In genomic region chr3:62171789-62172188, GRCh38 we compare ENCODE assay signal across 29 cellular contexts.
"Had no signal": no experiment of that assay in that cellular context is flagged by ENCODE, and none has a peak within 500 bp of the region (broad histone marks: within the 10 kb centered on the region; RNA-seq: fewer than 3 reads in every experiment).

No MANE protein-coding gene starts in this region.

- H3K27me3 ChIP-seq: stomach, suprapubic skin, testis, thyroid gland, tibial artery, tibial nerve, transverse colon, upper lobe of left lung, upper lobe of right lung, uterus, vagina had no signal

- H3K4me3 Mint-ChIP-seq: stimulated activated effector memory CD8-positive, alpha-beta T cell treated with anti-CD3 and anti-CD28 coated beads, Interleukin-12 subunit alpha, Interleukin-12 subunit beta, amount 100 ng/mL, for 72 hours; stimulated activated memory B cell treated with anti-CD40 and anti-IgM and Interleukin-4, amounts not matched to agents 10 μg/mL and 1 μg/mL and 100 μg/mL, for 72 hours; stimulated activated naive B cell treated with anti-CD40 and anti-IgM and Interleukin-4, amounts not matched to agents 10 μg/mL and 1 μg/mL and 100 μg/mL, for 72 hours; stimulated activated naive CD8-positive, alpha-beta T cell treated with anti-CD3 and anti-CD28 coated beads, Interleukin-15, amount 100 ng/mL, for 72 hours; stimulated activated naive CD8-positive, alpha-beta T cell treated with anti-CD3 and anti-CD28 coated beads, Interleukin-15, Interleukin-2, amounts not matched to agents 100 ng/mL and 50 ng/mL, for 24 hours; type B pancreatic cell had no signal

- H3K4me1 Mint-ChIP-seq: stimulated activated effector memory CD8-positive, alpha-beta T cell treated with anti-CD3 and anti-CD28 coated beads, Interleukin-12 subunit alpha, Interleukin-12 subunit beta, amount 100 ng/mL, for 72 hours; stimulated activated memory B cell treated with anti-CD40 and anti-IgM and Interleukin-4, amounts not matched to agents 10 μg/mL and 1 μg/mL and 100 μg/mL, for 72 hours; stimulated activated naive B cell treated with anti-CD40 and anti-IgM and Interleukin-4, amounts not matched to agents 10 μg/mL and 1 μg/mL and 100 μg/mL, for 72 hours; stimulated activated naive CD8-positive, alpha-beta T cell treated with anti-CD3 and anti-CD28 coated beads, Interleukin-15, amount 100 ng/mL, for 72 hours had no signal

- H3K9me3 ChIP-seq: stomach, suprapubic skin, testis, thoracic aorta, thyroid gland, tibial artery, tibial nerve, transverse colon, upper lobe of left lung, upper lobe of right lung, uterus, vagina had no signal

- H3K36me3 Mint-ChIP-seq: stimulated activated effector memory CD8-positive, alpha-beta T cell treated with anti-CD3 and anti-CD28 coated beads, Interleukin-12 subunit alpha, Interleukin-12 subunit beta, amount 100 ng/mL, for 72 hours; stimulated activated naive B cell treated with anti-CD40 and anti-IgM and Interleukin-4, amounts not matched to agents 10 μg/mL and 1 μg/mL and 100 μg/mL, for 72 hours had no signal

- ATAC-seq: stimulated activated effector memory CD8-positive, alpha-beta T cell treated with anti-CD3 and anti-CD28 coated beads, Interleukin-12 subunit alpha, Interleukin-12 subunit beta, amount 100 ng/mL, for 72 hours; stimulated activated memory B cell treated with anti-CD40 and anti-IgM and Interleukin-4, amounts not matched to agents 10 μg/mL and 1 μg/mL and 100 μg/mL, for 72 hours; stimulated activated naive B cell treated with anti-CD40 and anti-IgM and Interleukin-4, amounts not matched to agents 10 μg/mL and 1 μg/mL and 100 μg/mL, for 72 hours; stimulated activated naive CD8-positive, alpha-beta T cell treated with anti-CD3 and anti-CD28 coated beads, Interleukin-15, amount 100 ng/mL, for 72 hours; stimulated activated naive CD8-positive, alpha-beta T cell treated with anti-CD3 and anti-CD28 coated beads, Interleukin-15, Interleukin-2, amounts not matched to agents 100 U/mL and 50 U/mL, for 24 hours; upper lobe of right lung had no signal

- DNase-seq: stimulated activated CD4-positive, alpha-beta T cell treated with anti-CD3 and anti-CD28 coated beads, Interleukin-2, amount 100 ng/mL, for 48 hours; stimulated activated CD4-positive, alpha-beta T cell treated with anti-CD3 and anti-CD28 coated beads, Interleukin-4, amount 100 ng/mL, for 1 hour; stimulated activated CD4-positive, alpha-beta T cell treated with anti-CD3 and anti-CD28 coated beads, Interleukin-4, amount 100 ng/mL, for 24 hours; stimulated activated CD4-positive, alpha-beta T cell treated with anti-CD3 and anti-CD28 coated beads, Interleukin-4, amount 100 ng/mL, for 4 hours; stimulated activated CD8-positive, alpha-beta memory T cell treated with anti-CD3 and anti-CD28 coated beads, Interleukin-4, amount 100 ng/mL, for 48 hours; stimulated activated naive B cell treated with anti-CD40 and anti-IgM and Interleukin-4, amounts not matched to agents 10 μg/mL and 1 μg/mL and 100 μg/mL, for 72 hours; stimulated activated naive CD4-positive, alpha-beta T cell; stimulated activated naive CD4-positive, alpha-beta T cell treated with Interleukin-2 at 50 U/mL for 16 hours; stimulated activated naive CD8-positive, alpha-beta T cell treated with anti-CD3 and anti-CD28 coated beads, Interleukin-15, amount 100 ng/mL, for 72 hours; stimulated activated naive CD8-positive, alpha-beta T cell treated with anti-CD3 and anti-CD28 coated beads, Interleukin-15, Interleukin-2, amounts not matched to agents 100 U/mL and 50 U/mL, for 24 hours; stomach; substantia nigra; testis; thyroid gland; tibial artery; transverse colon; trophoblast cell; upper lobe of left lung; upper lobe of right lung; uterus had no signal

- H3K36me3 ChIP-seq: suprapubic skin, thoracic aorta, thyroid gland, transverse colon, upper lobe of left lung, upper lobe of right lung, uterus, vagina had no signal

- FAIRE-seq: urothelium cell line had no signal

- H3K27ac Mint-ChIP-seq: stimulated activated effector memory CD8-positive, alpha-beta T cell treated with anti-CD3 and anti-CD28 coated beads, Interleukin-12 subunit alpha, Interleukin-12 subunit beta, amount 100 ng/mL, for 72 hours; stimulated activated memory B cell treated with anti-CD40 and anti-IgM and Interleukin-4, amounts not matched to agents 10 μg/mL and 1 μg/mL and 100 μg/mL, for 72 hours; stimulated activated naive B cell treated with anti-CD40 and anti-IgM and Interleukin-4, amounts not matched to agents 10 μg/mL and 1 μg/mL and 100 μg/mL, for 72 hours; stimulated activated naive CD8-positive, alpha-beta T cell treated with anti-CD3 and anti-CD28 coated beads, Interleukin-15, amount 100 ng/mL, for 72 hours; stimulated activated naive CD8-positive, alpha-beta T cell treated with anti-CD3 and anti-CD28 coated beads, Interleukin-15, Interleukin-2, amounts not matched to agents 100 ng/mL and 50 ng/mL, for 24 hours; type B pancreatic cell had no signal

- H3K4me3 ChIP-seq: stomach, suprapubic skin, testis, thoracic aorta, thyroid gland, tibial artery, tibial nerve, transverse colon, upper lobe of left lung, upper lobe of right lung, uterus, vagina had no signal

- H3K27ac ChIP-seq: stomach, suprapubic skin, testis, thoracic aorta, thyroid gland, tibial artery, tibial nerve, transverse colon, upper lobe of left lung, upper lobe of right lung, uterus, vagina had no signal

- H3K27me3 Mint-ChIP-seq: stimulated activated memory B cell treated with anti-CD40 and anti-IgM and Interleukin-4, amounts not matched to agents 10 μg/mL and 1 μg/mL and 100 μg/mL, for 72 hours; type B pancreatic cell had no signal

- H3K4me1 ChIP-seq: stomach, suprapubic skin, transverse colon, upper lobe of right lung, uterus, vagina had no signal

- H3K9me3 Mint-ChIP-seq: stimulated activated effector memory CD8-positive, alpha-beta T cell treated with anti-CD3 and anti-CD28 coated beads, Interleukin-12 subunit alpha, Interleukin-12 subunit beta, amount 100 ng/mL, for 72 hours; stimulated activated naive CD8-positive, alpha-beta T cell treated with anti-CD3 and anti-CD28 coated beads, Interleukin-15, amount 100 ng/mL, for 72 hours; type B pancreatic cell had no signal
